ENCODE assay signal across 11 cellular contexts in genomic region chr2:187774551-187775071, GRCh38.
A peak's percentile ranks its signal among the peaks of the same experiment; 100 is the strongest.
DNase-seq lines count a peak whose midpoint lies in the region; ATAC-seq and TF ChIP-seq lines count a peak whose summit lies in the region.
"Had no signal": no experiment of that assay in that cellular context is flagged by ENCODE, and none has a peak within 500 bp of the region (broad histone marks: within the 10 kb centered on the region; RNA-seq: fewer than 3 reads in every experiment).

No MANE protein-coding gene starts in this region.

- peak; percentile 60 for DNase-seq in RPMI7951 (ENCODE audit: low read depth)
- DNase-seq in iris pigment epithelial cell (ENCODE audit: low read depth) = peak; percentile 68
- DNase-seq in stimulated activated CD4-positive, alpha-beta T cell treated with anti-CD3 and anti-CD28 coated beads, Interleukin-4, amount 100 ng/mL, for 24 hours = no peak
- DNase-seq in NCI-H1694 treated with DMSO at 0.1 percent for 48 hours (lab: John Stamatoyannopoulos, UW) = no peak
- no peak for DNase-seq in GM10266 (ENCODE audit: extremely low spot score)
- no peak for DNase-seq in NCI-H2107 treated with DMSO at 0.1 percent for 48 hours (lab: John Stamatoyannopoulos, UW; ENCODE audit: unreplicated experiment)
- DNase-seq: Caco-2, nucleus accumbens, upper lobe of right lung had no signal

- no peak for TF ChIP-seq CTCF in GM10266 (IDR thresholded peaks at IDR 0.05; ENCODE audit: control insufficient read depth, insufficient read depth, low read depth, missing control alignments)

- ATAC-seq in GM18498 (IDR thresholded peaks at IDR 0.05; ENCODE audit: unreplicated experiment) (peak; percentile 73), HG03025 (IDR thresholded peaks at IDR 0.05; ENCODE audit: low FRiP score, unreplicated experiment) (peak; percentile 72)
- ATAC-seq: upper lobe of right lung had no signal

Comparison
In these comparisons a context has a peak if more than half of its experiments do, and no peak if none do; other contexts are left out.
1. DNase-seq: peak in RPMI7951 (single experiment) and iris pigment epithelial cell (single experiment); none in stimulated activated CD4-positive, alpha-beta T cell treated with anti-CD3 and anti-CD28 coated beads, Interleukin-4, amount 100 ng/mL, for 24 hours (single experiment), NCI-H1694 treated with DMSO at 0.1 percent for 48 hours (single experiment), GM10266 (single experiment) and NCI-H2107 treated with DMSO at 0.1 percent for 48 hours (single experiment).